In the genomic region with DNA sequence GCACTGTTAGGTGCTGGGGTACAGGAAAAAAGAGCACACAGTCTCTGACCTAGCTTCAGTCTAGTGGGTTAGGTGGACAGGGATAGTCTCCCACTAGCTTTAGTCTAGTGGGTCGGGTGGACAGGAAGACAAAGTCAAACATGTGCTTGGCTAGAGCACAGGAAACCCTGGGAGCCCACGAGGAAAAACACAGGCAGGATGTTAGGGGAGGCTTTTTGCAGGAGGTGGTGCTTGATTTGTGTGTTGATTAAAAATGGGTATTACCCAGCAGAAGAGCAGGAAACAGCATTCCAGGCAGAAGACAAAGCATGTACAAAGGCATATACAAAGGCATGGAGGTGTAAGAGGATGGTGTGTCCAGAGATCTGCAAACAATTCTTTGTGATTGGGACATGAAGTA, we compare ENCODE assay signal across 1 cellular context.
TF ChIP-seq lines count a peak whose summit lies in the region.

No MANE protein-coding gene starts in this region.

TF ChIP-seq in H1, 55 proteins besides CTCF, POLR2A, EP300 and RAD21:
- TF ChIP-seq TAF7 (optimal IDR thresholded peaks at IDR 0.05; ENCODE audit: borderline replicate concordance, low read depth, low read length) (no peak), RBBP5 (IDR thresholded peaks at IDR 0.05; ENCODE audit: borderline replicate concordance, low read depth, low read length) (no peak), ASH2L (IDR thresholded peaks at IDR 0.05; ENCODE audit: low read length) (no peak), KDM1A (IDR thresholded peaks at IDR 0.05; ENCODE audit: borderline replicate concordance, low read length) (no peak), JUN (IDR thresholded peaks at IDR 0.05; ENCODE audit: low read depth, low read length) (no peak), SP1 (IDR thresholded peaks at IDR 0.05; ENCODE audit: low read depth, low read length) (no peak), PHF8 (conservative IDR thresholded peaks at IDR 0.05; ENCODE audit: low read depth, low read length) (no peak), RFX5 (IDR thresholded peaks at IDR 0.05; ENCODE audit: borderline replicate concordance, low read depth, low read length) (no peak), SP4 (IDR thresholded peaks at IDR 0.05; ENCODE audit: low read length) (no peak), SAP30 (IDR thresholded peaks at IDR 0.05; ENCODE audit: insufficient read depth, insufficient replicate concordance, low read length) (no peak), CHD2 (IDR thresholded peaks at IDR 0.05; ENCODE audit: low read length) (no peak), SIRT6 (IDR thresholded peaks at IDR 0.05; ENCODE audit: low read length) (no peak), CEBPB (IDR thresholded peaks at IDR 0.05; ENCODE audit: low read depth, low read length) (no peak), HDAC6 (IDR thresholded peaks at IDR 0.05; ENCODE audit: low read depth, low read length) (no peak), CBX8 (IDR thresholded peaks at IDR 0.05; ENCODE audit: borderline replicate concordance, low read depth, low read length) (no peak), SP2 (IDR thresholded peaks at IDR 0.05; ENCODE audit: low read length) (no peak), TEAD4 (IDR thresholded peaks at IDR 0.05; ENCODE audit: low read depth, low read length) (no peak), FOSL1 (IDR thresholded peaks at IDR 0.05; ENCODE audit: insufficient read depth, low read depth, low read length) (no peak), NANOG (IDR thresholded peaks at IDR 0.05; ENCODE audit: insufficient read depth, low read depth, low read length, poor library complexity, severe bottlenecking) (no peak)
